Comparison of ENCODE assay signal across 8 cellular contexts in the genomic region with DNA sequence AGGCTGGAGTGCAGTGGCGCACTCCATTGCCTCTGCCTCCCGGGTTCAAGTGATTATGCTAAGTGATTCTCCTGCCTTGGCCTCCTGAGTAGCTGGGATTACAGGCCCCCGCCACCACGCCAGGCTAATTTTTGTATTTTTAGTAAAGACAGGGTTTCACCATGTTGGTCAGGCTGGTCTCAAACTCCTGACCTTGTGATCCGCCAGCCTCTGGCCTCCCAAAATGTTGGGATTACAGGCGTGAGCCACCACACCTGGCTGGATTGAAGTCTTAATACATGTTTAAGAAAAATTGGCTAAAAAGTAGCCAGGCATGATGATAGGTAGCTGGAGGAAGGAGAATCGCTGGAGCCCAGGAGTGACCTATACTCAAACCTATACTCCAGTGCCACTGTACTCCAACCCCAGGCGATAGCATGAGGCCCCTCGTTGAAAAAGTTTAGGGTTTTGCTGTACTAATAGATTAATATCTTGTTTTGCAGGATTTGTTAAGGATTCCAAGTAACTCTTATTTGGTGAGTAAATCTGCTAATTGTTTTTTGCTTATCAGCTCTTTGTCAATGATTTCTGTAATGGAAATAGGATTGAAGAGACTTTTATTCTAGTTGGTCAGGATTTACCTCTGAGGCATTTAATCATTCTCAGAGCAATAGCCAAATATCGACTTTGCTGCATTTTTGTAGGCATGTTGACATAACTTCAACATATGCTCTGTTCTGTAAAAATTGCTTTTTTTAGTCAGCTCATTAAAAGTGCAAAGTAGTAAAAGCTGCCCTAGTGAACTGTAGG. TPM values are rescaled to one million over a fixed set of nuclear protein-coding genes. Genes with fewer than 3 reads are reported as not detected.
A peak's percentile ranks its signal among the peaks of the same experiment; 100 is the strongest.
DNase-seq lines count a peak whose midpoint lies in the region; ATAC-seq, FAIRE-seq and TF ChIP-seq lines count a peak whose summit lies in the region.

No MANE protein-coding gene starts in this region.

- peak overlapping the region; percentile 86 for H3K27ac ChIP-seq in HepG2 (ENCODE audit: extremely low read length, insufficient read depth, low read length)
- peak overlapping the region in 1 of 2 donors; percentile 89 for H3K27ac ChIP-seq in thoracic aorta

- H3K36me3 ChIP-seq in HepG2 (replicated peaks in 1 of 2; ENCODE audit: control insufficient read depth in 1 of 2, insufficient read depth in 2 of 2, low read length in 2 of 2) (peaks cover 11 to 52% of the 10 kb centered on the region in 2 experiments), thoracic aorta (peaks cover 28% of the 10 kb centered on the region)

- peak overlapping the region; percentile 88 for H3K4me2 ChIP-seq in HepG2 (ENCODE audit: low read depth, low read length)

- POLR2A ChIA-PET in HepG2 (lab: Yijun Ruan, JAX) = interaction anchor here (0.6 to 5.8 kb wide), 16 partner anchors 11 to 377 kb away, joined by 3 to 62 read pairs (median 3); partner anchors contain the start of genes GMEB1, RAB42, RNU11 and TAF12

- H3K9me3 ChIP-seq in HepG2 (ENCODE audit: low read length) (no peaks in the 10 kb centered on the region), thoracic aorta (no peaks in the 10 kb centered on the region)

- peak overlapping the region; percentile 99 for H3K27ac Mint-ChIP-seq in activated T-helper 2 cell treated with anti-CD3 and anti-CD28 coated beads, Interferon-gamma antibody, Interleukin-2, Interleukin-4, amounts not matched to agents 10 μg/mL and 5 μg/mL and 100 μg/mL, durations not matched to agents 14 hours and 24 hours and 36 hours

- H3K36me3 Mint-ChIP-seq in activated T-helper 2 cell treated with anti-CD3 and anti-CD28 coated beads, Interferon-gamma antibody, Interleukin-2, Interleukin-4, amounts not matched to agents 10 μg/mL and 5 μg/mL and 100 μg/mL, durations not matched to agents 14 hours and 24 hours and 36 hours (ENCODE audit: low read depth) = peaks cover 78% of the 10 kb centered on the region

- no peak for FAIRE-seq in HepG2 (lab: Jason Lieb, UNC)

- H3K27me3 ChIP-seq in HepG2 (ENCODE audit: control insufficient read depth in 1 of 2, insufficient read depth in 2 of 2, low read length in 2 of 2) = no peaks in the 10 kb centered on the region; a peak in 1 of 5 replicates
- no peaks in the 10 kb centered on the region for H3K27me3 ChIP-seq in thoracic aorta (replicated peaks; ENCODE audit: insufficient read depth)

- no peaks in the 10 kb centered on the region for H3K9me3 Mint-ChIP-seq in activated T-helper 2 cell treated with anti-CD3 and anti-CD28 coated beads, Interferon-gamma antibody, Interleukin-2, Interleukin-4, amounts not matched to agents 10 μg/mL and 5 μg/mL and 100 μg/mL, durations not matched to agents 14 hours and 24 hours and 36 hours

- peak; percentile 22 to 25; a peak in 3 of 4 replicates for TF ChIP-seq POLR2A in HepG2 (IDR thresholded peaks at IDR 0.05; ENCODE audit: insufficient read depth in 1 of 2, low read depth in 2 of 2, low read length in 2 of 2)

- CTCF ChIA-PET in HepG2 (lab: Yijun Ruan, JAX; ENCODE audit: low intra/inter-chr PET ratio, low total read pairs) = no interaction called here

- peak overlapping the region; percentile 100 for H3K4me3 Mint-ChIP-seq in activated T-helper 2 cell treated with anti-CD3 and anti-CD28 coated beads, Interferon-gamma antibody, Interleukin-2, Interleukin-4, amounts not matched to agents 10 μg/mL and 5 μg/mL and 100 μg/mL, durations not matched to agents 14 hours and 24 hours and 36 hours (ENCODE audit: low read depth)

- no peak for TF ChIP-seq RAD21 in HepG2 (CRISPR knock-in tag; IDR thresholded peaks at IDR 0.05)

- no peaks in the 10 kb centered on the region for H3K27me3 Mint-ChIP-seq in activated T-helper 2 cell treated with anti-CD3 and anti-CD28 coated beads, Interferon-gamma antibody, Interleukin-2, Interleukin-4, amounts not matched to agents 10 μg/mL and 5 μg/mL and 100 μg/mL, durations not matched to agents 14 hours and 24 hours and 36 hours (ENCODE audit: low read depth)

- BruUV-seq in HepG2 (replicated peaks; lab: Mats Ljungman, UMichigan) = no TSS peak

- H3K79me2 ChIP-seq in HepG2 (ENCODE audit: insufficient read depth, low read length) = peaks cover 49% of the 10 kb centered on the region

- DNase-seq in activated effector memory CD4-positive, alpha-beta T cell treated with anti-CD3 and anti-CD28 coated beads, Interleukin-2, amount 50 U/mL, for 16 hours = peak; percentile 63
- no peak for DNase-seq in activated effector memory CD4-positive, alpha-beta T cell treated with Interleukin-2 at 50 U/mL for 16 hours
- no peak for DNase-seq in activated T-helper 2 cell treated with anti-CD3 and anti-CD28 coated beads, Interferon-gamma antibody, Interleukin-2, Interleukin-4, amounts not matched to agents 10 μg/mL and 5 μg/mL and 100 μg/mL, durations not matched to agents 14 hours and 24 hours and 36 hours (ENCODE audit: low spot score)
- DNase-seq in HepG2 (ENCODE audit: low spot score) (no peak), thoracic aorta (ENCODE audit: low spot score) (no peak), SW480 (ENCODE audit: low spot score) (no peak), DMS114 treated with DMSO at 0.1 percent for 48 hours (lab: John Stamatoyannopoulos, UW; ENCODE audit: unreplicated experiment) (no peak)

- H3K4me3 ChIP-seq in HepG2 (replicated peaks in 1 of 3; ENCODE audit: insufficient read depth in 1 of 3, low read depth in 2 of 3, low read length in 3 of 3) (peak overlapping the region; percentile 95 to 97 (median 96)), thoracic aorta (peak overlapping the region; percentile 98)

- ATAC-seq in HepG2 (no peak), thoracic aorta (ENCODE audit: insufficient number of reproducible peaks, low FRiP score, low read depth) (no peak), GM21526 (IDR thresholded peaks at IDR 0.05; ENCODE audit: low FRiP score, unreplicated experiment) (no peak)

- intact Hi-C loops in activated T-helper 2 cell treated with anti-CD3 and anti-CD28 coated beads, Interferon-gamma antibody, Interleukin-2, Interleukin-4, amounts not matched to agents 10 μg/mL and 5 μg/mL and 100 μg/mL, durations not matched to agents 14 hours and 24 hours and 36 hours (cut with micrococcal nuclease) = loop anchor here (2.0 to 5.0 kb wide), 2 partner anchors 73 to 261 kb away; no protein-coding TSS in a partner anchor
- intact Hi-C loops in HepG2 (cut with micrococcal nuclease; ENCODE audit: unreplicated experiment) = no loop called here

- H3K4me1 Mint-ChIP-seq in activated T-helper 2 cell treated with anti-CD3 and anti-CD28 coated beads, Interferon-gamma antibody, Interleukin-2, Interleukin-4, amounts not matched to agents 10 μg/mL and 5 μg/mL and 100 μg/mL, durations not matched to agents 14 hours and 24 hours and 36 hours (ENCODE audit: low read depth) = peaks cover 37% of the 10 kb centered on the region

- no peak for TF ChIP-seq EP300 in HepG2 (IDR thresholded peaks at IDR 0.05; ENCODE audit: low read depth in 2 of 2, low read length in 2 of 2)
- no peak for TF ChIP-seq EP300 in HepG2 (CRISPR knock-in tag; IDR thresholded peaks at IDR 0.05; ENCODE audit: borderline replicate concordance)

- no peak for TF ChIP-seq CTCF in HepG2 (CRISPR knock-in tag; IDR thresholded peaks at IDR 0.05)
- TF ChIP-seq CTCF in thoracic aorta (IDR thresholded peaks at IDR 0.05) = no peak

- H3K4me1 ChIP-seq in HepG2 (ENCODE audit: insufficient read depth, low read length) (peaks cover 50% of the 10 kb centered on the region), thoracic aorta (ENCODE audit: control insufficient read depth in 1 of 2, low read depth in 2 of 2) (peaks cover 25 to 51% of the 10 kb centered on the region in 2 donors)

- under 1% methylated on average over 10 of the region's 10 CpGs for WGBS in HepG2 (ENCODE audit: low lambda C conversion rate)

- in situ Hi-C loops in HepG2 (cut with HindIII; ENCODE audit: extremely low pct_ligation_motif_present, low pct_unique_long_range_greater_than_20kb) = no loop called here

- peak overlapping the region; percentile 99 for H3K9ac ChIP-seq in HepG2 (ENCODE audit: insufficient read depth, low read depth, low read length)

- no peak overlapping the region for H2AFZ ChIP-seq in HepG2 (ENCODE audit: low read length)

- H4K20me1 ChIP-seq in HepG2 (ENCODE audit: insufficient read depth, low read length) = peaks cover 41% of the 10 kb centered on the region

RNA-seq across cellular contexts. Expression of gene RCC1, which starts 2.0 kb away (rescaled TPM):
- 128 and 136 TPM in 2 replicates for total RNA-seq in activated T-helper 2 cell treated with anti-CD3 and anti-CD28 coated beads, Interferon-gamma antibody, Interleukin-2, Interleukin-4, amounts not matched to agents 10 μg/mL and 5 μg/mL and 100 μg/mL, durations not matched to agents 14 hours and 24 hours and 36 hours
- 80.8 and 102 TPM in 2 replicates for total RNA-seq in HepG2 (2016; rRNA removed; fragmentation: Illumina TruSeq; extraction: Trizol)
- 11.4 and 15.2 TPM in 2 replicates for total RNA-seq in HepG2 (2016; cell fraction: cytosol; rRNA removed; fragmentation: Illumina TruSeq; extraction: Trizol; ENCODE audit: low read depth)
- total RNA-seq in HepG2 (2016; cell fraction: insoluble cytoplasmic fraction; rRNA removed; fragmentation: Illumina TruSeq; extraction: Trizol) = 83.9 and 95.1 TPM in 2 replicates
- total RNA-seq in HepG2 (2016; cell fraction: membrane; rRNA removed; fragmentation: Illumina TruSeq; extraction: Trizol) = 44.7 and 50.2 TPM in 2 replicates
- total RNA-seq in HepG2 (2016; cell fraction: nucleus; rRNA removed; fragmentation: Illumina TruSeq; extraction: Trizol) = 44.2 and 50.7 TPM in 2 replicates
- 47.2 and 56.2 TPM in 2 replicates for polyA plus RNA-seq in HepG2 (2011; rRNA removed)
- 48.6 and 53.6 TPM in 2 replicates for polyA plus RNA-seq in HepG2 (2011; cell fraction: cytosol; rRNA removed)
- polyA plus RNA-seq in HepG2 (2011; cell fraction: nucleus; rRNA removed) = 34.9 and 42.3 TPM in 2 replicates
- polyA plus RNA-seq in HepG2 (2012) = 43.2 and 74.3 TPM in 2 replicates
- polyA plus RNA-seq in HepG2 (2016; cell fraction: cytosol; fragmentation: Illumina TruSeq; extraction: Trizol; ENCODE audit: low read depth) = 12.5 and 13.5 TPM in 2 replicates
- polyA plus RNA-seq in HepG2 (2016; cell fraction: insoluble cytoplasmic fraction; fragmentation: Illumina TruSeq; extraction: Trizol; ENCODE audit: low read depth) = 113 and 120 TPM in 2 replicates
- polyA plus RNA-seq in HepG2 (2016; cell fraction: membrane; fragmentation: Illumina TruSeq; extraction: Trizol; ENCODE audit: low read depth) = 33.8 and 38.0 TPM in 2 replicates
- 70.2 and 80.1 TPM in 2 replicates for polyA plus RNA-seq in HepG2 (2016; cell fraction: nucleus; fragmentation: Illumina TruSeq; extraction: Trizol; ENCODE audit: insufficient read depth, low read depth)
- 90.3 and 147 TPM in 2 replicates for polyA minus RNA-seq in HepG2 (2011; rRNA and poly(A)+ RNA removed; ENCODE audit: low replicate concordance)
- 29.5 and 33.5 TPM in 2 replicates for polyA minus RNA-seq in HepG2 (2011; cell fraction: cytosol; rRNA and poly(A)+ RNA removed)
- 28.8 and 31.6 TPM in 2 replicates for polyA minus RNA-seq in HepG2 (2011; cell fraction: nucleus; rRNA and poly(A)+ RNA removed)
- total RNA-seq in thoracic aorta = 10 to 100 TPM in 1 of 2 donors, 1 to 10 TPM in 1; 6.2 to 10.1 TPM

RNA-seq across cellular contexts. Expression of gene TRNAU1AP, which starts 45.0 kb away (rescaled TPM):
- total RNA-seq in activated T-helper 2 cell treated with anti-CD3 and anti-CD28 coated beads, Interferon-gamma antibody, Interleukin-2, Interleukin-4, amounts not matched to agents 10 μg/mL and 5 μg/mL and 100 μg/mL, durations not matched to agents 14 hours and 24 hours and 36 hours = 49.4 and 55.4 TPM in 2 replicates
- total RNA-seq in HepG2 (2016; rRNA removed; fragmentation: Illumina TruSeq; extraction: Trizol) (28.3 and 29.0 TPM in 2 replicates), thoracic aorta (10 to 100 TPM; 25.3 to 28.4 TPM)
- 6.3 and 7.3 TPM in 2 replicates for total RNA-seq in HepG2 (2016; cell fraction: cytosol; rRNA removed; fragmentation: Illumina TruSeq; extraction: Trizol; ENCODE audit: low read depth)
- total RNA-seq in HepG2 (2016; cell fraction: insoluble cytoplasmic fraction; rRNA removed; fragmentation: Illumina TruSeq; extraction: Trizol) = 25.1 and 26.9 TPM in 2 replicates
- 9.7 and 10.6 TPM in 2 replicates for total RNA-seq in HepG2 (2016; cell fraction: membrane; rRNA removed; fragmentation: Illumina TruSeq; extraction: Trizol)
- total RNA-seq in HepG2 (2016; cell fraction: nucleus; rRNA removed; fragmentation: Illumina TruSeq; extraction: Trizol) = 16.7 and 17.0 TPM in 2 replicates
- polyA plus RNA-seq in HepG2 (2011; rRNA removed) = 40.5 and 42.9 TPM in 2 replicates
- 21.1 and 22.7 TPM in 2 replicates for polyA plus RNA-seq in HepG2 (2011; cell fraction: cytosol; rRNA removed)
- polyA plus RNA-seq in HepG2 (2011; cell fraction: nucleus; rRNA removed) = 49.6 and 57.0 TPM in 2 replicates
- polyA plus RNA-seq in HepG2 (2012) = 19.2 and 20.5 TPM in 2 replicates
- 7.3 and 8.6 TPM in 2 replicates for polyA plus RNA-seq in HepG2 (2016; cell fraction: cytosol; fragmentation: Illumina TruSeq; extraction: Trizol; ENCODE audit: low read depth)
- 29.9 and 35.0 TPM in 2 replicates for polyA plus RNA-seq in HepG2 (2016; cell fraction: insoluble cytoplasmic fraction; fragmentation: Illumina TruSeq; extraction: Trizol; ENCODE audit: low read depth)
- polyA plus RNA-seq in HepG2 (2016; cell fraction: membrane; fragmentation: Illumina TruSeq; extraction: Trizol; ENCODE audit: low read depth) = 9.6 and 11.2 TPM in 2 replicates
- polyA plus RNA-seq in HepG2 (2016; cell fraction: nucleus; fragmentation: Illumina TruSeq; extraction: Trizol; ENCODE audit: insufficient read depth, low read depth) = 32.0 and 34.2 TPM in 2 replicates
- 7.9 and 23.4 TPM in 2 replicates for polyA minus RNA-seq in HepG2 (2011; rRNA and poly(A)+ RNA removed; ENCODE audit: low replicate concordance)
- polyA minus RNA-seq in HepG2 (2011; cell fraction: cytosol; rRNA and poly(A)+ RNA removed) = 4.7 and 6.0 TPM in 2 replicates
- 25.8 and 37.4 TPM in 2 replicates for polyA minus RNA-seq in HepG2 (2011; cell fraction: nucleus; rRNA and poly(A)+ RNA removed)
